Comparison of ENCODE assay signal across 7 cellular contexts in the genomic region with DNA sequence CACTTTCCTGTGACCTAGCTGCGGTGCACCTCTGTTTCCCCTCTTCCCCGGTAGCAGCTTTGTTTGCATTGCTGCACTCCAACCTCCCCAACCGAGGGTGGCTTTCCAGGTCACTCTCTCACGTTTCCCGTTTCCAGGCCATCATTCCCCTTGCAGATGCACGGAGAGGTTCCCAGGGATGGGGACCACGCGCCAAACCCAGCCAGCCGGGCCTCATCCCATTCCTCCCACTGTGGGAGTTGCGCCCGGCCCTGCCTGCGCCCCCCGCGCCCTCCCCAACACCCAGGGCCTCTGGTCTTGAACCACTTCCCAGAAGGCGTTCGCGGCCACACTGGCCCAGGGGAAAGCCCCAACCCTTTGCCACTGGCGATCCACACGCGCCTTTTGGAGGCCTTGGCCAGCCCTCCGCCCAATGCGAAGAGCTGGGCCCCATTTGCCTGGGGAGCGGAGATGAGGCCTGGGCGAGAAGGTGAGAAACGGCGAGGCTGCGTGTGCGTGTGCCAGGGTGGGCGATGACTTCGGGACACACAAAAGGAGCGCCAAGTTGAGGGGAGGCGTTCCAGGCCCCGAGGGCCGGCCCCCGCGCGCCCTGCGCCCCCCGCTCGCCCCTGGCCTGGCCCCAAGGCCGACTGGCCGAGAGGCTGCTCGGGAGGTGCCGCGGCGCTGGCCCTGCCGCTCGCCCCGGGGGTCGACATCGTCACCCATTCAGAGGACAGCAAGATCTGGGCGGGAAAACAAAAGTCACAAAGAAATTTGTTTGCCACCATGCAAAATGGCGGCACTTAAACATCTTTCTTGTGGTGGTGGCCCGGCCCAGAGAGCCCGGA. TPM values are rescaled to one million over a fixed set of nuclear protein-coding genes. Genes with fewer than 3 reads are reported as not detected.
A peak's percentile ranks its signal among the peaks of the same experiment; 100 is the strongest.
DNase-seq lines count a peak whose midpoint lies in the region; ATAC-seq and TF ChIP-seq lines count a peak whose summit lies in the region.

No MANE protein-coding gene starts in this region.

- no peaks in the 10 kb centered on the region for H3K9me3 ChIP-seq in transverse colon

- H3K4me3 ChIP-seq in fibroblast of villous mesenchyme (ENCODE audit: low read depth, low read length) (peak overlapping the region; percentile 44), transverse colon (peak overlapping the region in 3 of 4 donors; percentile 20 to 38 (median 26))

- TF ChIP-seq CTCF in fibroblast of villous mesenchyme (IDR thresholded peaks at IDR 0.05; ENCODE audit: insufficient read depth, low read depth, low read length): no peak
- TF ChIP-seq CTCF in nephron (IDR thresholded peaks at IDR 0.05; ENCODE audit: unreplicated experiment in 3 of 3): no peak
- no peak for TF ChIP-seq CTCF in transverse colon (IDR thresholded peaks at IDR 0.05)

- WGBS in transverse colon (ENCODE audit: low coverage in 1 of 2), 2 donors: 89 to 100% methylated on average over 1 to 51 of the region's 55 CpGs

- peaks cover 7% of the 10 kb centered on the region for H3K36me3 Mint-ChIP-seq in nephron (ENCODE audit: low read depth)

- H3K9me3 Mint-ChIP-seq in nephron: no peaks in the 10 kb centered on the region

- H3K4me1 Mint-ChIP-seq in nephron: peaks cover 80% of the 10 kb centered on the region

- peak overlapping the region; percentile 82 to 94 (median 83) for H3K4me3 Mint-ChIP-seq in nephron

- no peaks in the 10 kb centered on the region for H3K36me3 ChIP-seq in transverse colon

- peaks cover 0 to 17% (median 0%) of the 10 kb centered on the region in 4 donors for H3K4me1 ChIP-seq in transverse colon

- TF ChIP-seq EP300 in transverse colon (IDR thresholded peaks at IDR 0.05; ENCODE audit: low read depth): no peak

- no peak for DNase-seq in fibroblast of villous mesenchyme (ENCODE audit: low read depth)
- no peak for DNase-seq in transverse colon
- DNase-seq in middle frontal gyrus (ENCODE audit: extremely low spot score, low spot score): no peak

- H3K27ac ChIP-seq in angular gyrus (ENCODE audit: low read depth, low read length) (peak overlapping the region; percentile 58), transverse colon (peak overlapping the region in 1 of 4 donors; percentile 23)

- in situ Hi-C loops in transverse colon (cut with MboI; ENCODE audit: low pct_ligation_motif_present in 1 of 4, low pct_unique_long_range_greater_than_20kb in 1 of 4, low sequenced_read_pairs in 3 of 4): loop anchor here in 1 of 4 donors (10.0 to 25.0 kb wide), 2 partner anchors 215 to 803 kb away; a partner anchor contains a TSS

- no peak for TF ChIP-seq POLR2A in transverse colon (IDR thresholded peaks at IDR 0.05)

- peaks cover 6% of the 10 kb centered on the region for H3K27me3 Mint-ChIP-seq in nephron (ENCODE audit: low read depth)

- ATAC-seq in GM21515 (IDR thresholded peaks at IDR 0.05; ENCODE audit: unreplicated experiment): no peak
- ATAC-seq in GM18868 (IDR thresholded peaks at IDR 0.05; ENCODE audit: unreplicated experiment): no peak

- H3K27ac Mint-ChIP-seq in nephron: peak overlapping the region; percentile 99 to 100 (median 99)

- H3K27me3 ChIP-seq in transverse colon: peaks cover 81% of the 10 kb centered on the region

- intact Hi-C loops in transverse colon (cut with DNase I; ENCODE audit: low total_unique reads): no loop called here

RNA-seq across cellular contexts. Expression of a gene that starts 15.9 kb away (rescaled TPM):
- total RNA-seq in fibroblast of villous mesenchyme: 0.32 and 0.43 TPM in 2 replicates
- total RNA-seq in transverse colon: under 1 TPM in 2 of 4 donors, not detected in 2; 0.27 to 0.60 TPM

RNA-seq across cellular contexts. Expression of a gene that starts 24.4 kb away (rescaled TPM):
- total RNA-seq in fibroblast of villous mesenchyme: 46.4 and 50.5 TPM in 2 replicates
- 10 to 100 TPM; 12.0 to 43.0 (median 28.5) TPM for total RNA-seq in transverse colon
